Comparison of ENCODE assay signal across 23 cellular contexts in the genomic region with DNA sequence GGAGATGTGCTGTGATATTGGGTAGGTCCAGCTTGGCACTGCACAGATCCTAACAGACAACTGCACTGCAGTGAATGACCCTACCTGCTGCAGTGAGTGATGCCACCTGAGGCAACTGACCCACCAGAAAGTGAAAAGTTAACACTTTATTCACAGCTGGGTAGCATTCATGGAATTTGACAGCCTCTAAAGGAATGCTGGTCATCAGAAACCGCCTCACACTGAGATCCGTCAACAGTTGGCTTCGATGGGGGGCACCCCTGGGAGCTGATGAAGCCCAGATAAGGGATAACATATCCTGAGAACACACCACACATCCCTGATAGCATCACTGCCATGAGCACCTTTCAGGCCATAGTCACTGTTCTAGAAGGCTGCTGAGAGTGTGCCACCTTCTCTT.
A peak's percentile ranks its signal among the peaks of the same experiment; 100 is the strongest.
DNase-seq lines count a peak whose midpoint lies in the region; ATAC-seq lines count a peak whose summit lies in the region.
"Had no signal": no experiment of that assay in that cellular context is flagged by ENCODE, and none has a peak within 500 bp of the region (broad histone marks: within the 10 kb centered on the region; RNA-seq: fewer than 3 reads in every experiment).

No MANE protein-coding gene starts in this region.

- no peaks in the 10 kb centered on the region for H3K27me3 Mint-ChIP-seq in activated naive CD8-positive, alpha-beta T cell treated with anti-CD3 and anti-CD28 coated beads for 36 hours
- no peaks in the 10 kb centered on the region for H3K27me3 Mint-ChIP-seq in activated naive CD8-positive, alpha-beta T cell treated with anti-CD3 and anti-CD28 coated beads, Interleukin-2, amount 50 U/mL, for 24 hours
- no peaks in the 10 kb centered on the region for H3K27me3 Mint-ChIP-seq in activated T-helper 17 cell treated with anti-CD3 and anti-CD28 coated beads, Interleukin-2, amount 50 U/mL, for 72 hours
- H3K27me3 Mint-ChIP-seq: CD4-positive, alpha-beta T cell; CD8-positive, alpha-beta memory T cell had no signal

- H3K36me3 Mint-ChIP-seq in activated naive CD8-positive, alpha-beta T cell treated with anti-CD3 and anti-CD28 coated beads for 36 hours = peaks cover 17% of the 10 kb centered on the region
- H3K36me3 Mint-ChIP-seq in activated naive CD8-positive, alpha-beta T cell treated with anti-CD3 and anti-CD28 coated beads, Interleukin-2, amount 50 U/mL, for 24 hours (ENCODE audit: low read depth) = no peaks in the 10 kb centered on the region
- H3K36me3 Mint-ChIP-seq in activated T-helper 17 cell treated with anti-CD3 and anti-CD28 coated beads, Interleukin-2, amount 50 U/mL, for 72 hours (ENCODE audit: low read depth) = no peaks in the 10 kb centered on the region
- H3K36me3 Mint-ChIP-seq: CD14-positive monocyte; CD8-positive, alpha-beta memory T cell had no signal

- peaks cover 59% of the 10 kb centered on the region for H3K4me1 Mint-ChIP-seq in activated naive CD8-positive, alpha-beta T cell treated with anti-CD3 and anti-CD28 coated beads for 36 hours
- H3K4me1 Mint-ChIP-seq in activated naive CD8-positive, alpha-beta T cell treated with anti-CD3 and anti-CD28 coated beads, Interleukin-2, amount 50 U/mL, for 24 hours = peaks cover 43% of the 10 kb centered on the region
- H3K4me1 Mint-ChIP-seq in activated T-helper 17 cell treated with anti-CD3 and anti-CD28 coated beads, Interleukin-2, amount 50 U/mL, for 72 hours = peaks cover 32% of the 10 kb centered on the region

- WGBS in mesendoderm (ENCODE audit: extremely low coverage, insufficient coverage, low lambda C conversion rate) = no CpG with 5 or more reads among the region's 3 CpGs

- H2BK15ac ChIP-seq in mesendoderm (replicated peaks; ENCODE audit: low read depth) = no peak overlapping the region

- no peak overlapping the region for H3K23ac ChIP-seq in mesendoderm (ENCODE audit: low read length)

- intact Hi-C loops in left cardiac atrium (cut with DNase I) = no loop called here

- H3K4me2 ChIP-seq in mesendoderm (ENCODE audit: low read length) = no peak overlapping the region

- no peak overlapping the region for H4K5ac ChIP-seq in mesendoderm (ENCODE audit: low read length)

- H2AK5ac ChIP-seq in mesendoderm (ENCODE audit: low read length) = no peak overlapping the region

- H3K79me1 ChIP-seq in mesendoderm (ENCODE audit: low read length) = no peaks in the 10 kb centered on the region

- H3K9me3 Mint-ChIP-seq in activated naive CD8-positive, alpha-beta T cell treated with anti-CD3 and anti-CD28 coated beads for 36 hours = no peaks in the 10 kb centered on the region
- no peaks in the 10 kb centered on the region for H3K9me3 Mint-ChIP-seq in activated naive CD8-positive, alpha-beta T cell treated with anti-CD3 and anti-CD28 coated beads, Interleukin-2, amount 50 U/mL, for 24 hours
- H3K9me3 Mint-ChIP-seq in activated T-helper 17 cell treated with anti-CD3 and anti-CD28 coated beads, Interleukin-2, amount 50 U/mL, for 72 hours = no peaks in the 10 kb centered on the region
- H3K9me3 Mint-ChIP-seq: CD4-positive, alpha-beta T cell had no signal

- DNase-seq in activated naive CD8-positive, alpha-beta T cell treated with anti-CD3 and anti-CD28 coated beads for 36 hours = no peak
- no peak for DNase-seq in activated naive CD8-positive, alpha-beta T cell treated with anti-CD3 and anti-CD28 coated beads, Interleukin-2, amount 50 U/mL, for 24 hours
- DNase-seq in mesendoderm (peak; percentile 81), left cardiac atrium (no peak), OCI-M1 (lab: John Stamatoyannopoulos, UW) (no peak)
- no peak for DNase-seq in activated effector memory CD4-positive, alpha-beta T cell treated with anti-CD3 and anti-CD28 coated beads, Interleukin-2, amount 50 U/mL, for 16 hours
- DNase-seq: ACHN; AML-193; BE2C; CD4-positive, alpha-beta T cell; CD8-positive, alpha-beta memory T cell; DMS 273 treated with DMSO at 0.1 percent for 48 hours; DMS79; EL; GDM1; GOT3 had no signal

- H2BK120ac ChIP-seq in mesendoderm (ENCODE audit: low read depth, low read length) = no peak overlapping the region

- no peak overlapping the region for H3K56ac ChIP-seq in mesendoderm (ENCODE audit: low read length)

- H3K18ac ChIP-seq in mesendoderm (ENCODE audit: low read length) = no peak overlapping the region

- H3K27ac Mint-ChIP-seq in activated naive CD8-positive, alpha-beta T cell treated with anti-CD3 and anti-CD28 coated beads for 36 hours = peak overlapping the region; percentile 5
- no peak overlapping the region for H3K27ac Mint-ChIP-seq in activated naive CD8-positive, alpha-beta T cell treated with anti-CD3 and anti-CD28 coated beads, Interleukin-2, amount 50 U/mL, for 24 hours
- H3K27ac Mint-ChIP-seq in activated T-helper 17 cell treated with anti-CD3 and anti-CD28 coated beads, Interleukin-2, amount 50 U/mL, for 72 hours = peak overlapping the region; percentile 2
- H3K27ac Mint-ChIP-seq: CD14-positive monocyte had no signal

- no peak for ATAC-seq in activated naive CD8-positive, alpha-beta T cell treated with anti-CD3 and anti-CD28 coated beads, Interleukin-2, amount 50 U/mL, for 24 hours
- ATAC-seq in activated T-helper 17 cell treated with anti-CD3 and anti-CD28 coated beads, Interleukin-2, amount 50 U/mL, for 72 hours (replicated peaks) = no peak
- ATAC-seq in left cardiac atrium (no peak), GM21423 (IDR thresholded peaks at IDR 0.05; ENCODE audit: unreplicated experiment) (no peak)
- ATAC-seq: GM12878 had no signal

- H3K4me3 ChIP-seq in mesendoderm (ENCODE audit: low read length) = no peak overlapping the region
- H3K4me3 ChIP-seq: BLaER1 treated with 17β-estradiol and CSF1 and Interleukin-3, amounts not matched to agents 10 nM and 100 nM; GM12878; HAP-1 had no signal

- no peak overlapping the region for H3K4ac ChIP-seq in mesendoderm (ENCODE audit: low read depth, low read length)

- H3K9ac ChIP-seq in mesendoderm (ENCODE audit: low read length) = no peak overlapping the region
- H3K9ac ChIP-seq: BLaER1 treated with 17β-estradiol and CSF1 and Interleukin-3, amounts not matched to agents 10 nM and 100 nM had no signal

- H2BK5ac ChIP-seq in mesendoderm (ENCODE audit: low read length) = no peak overlapping the region

- H3K79me2 ChIP-seq in mesendoderm (ENCODE audit: control insufficient read depth, insufficient read depth, low read length) = no peaks in the 10 kb centered on the region

- H3K36me3 ChIP-seq in mesendoderm (ENCODE audit: control insufficient read depth, insufficient read depth, low read length) = no peaks in the 10 kb centered on the region
- H3K36me3 ChIP-seq: BE2C, HAP-1 had no signal

- no peaks in the 10 kb centered on the region for H3K27me3 ChIP-seq in mesendoderm (ENCODE audit: insufficient read depth, low read length, poor library complexity)
- H3K27me3 ChIP-seq: BLaER1 treated with 17β-estradiol and CSF1 and Interleukin-3, amounts not matched to agents 10 nM and 100 nM had no signal

- H3K4me3 Mint-ChIP-seq in activated naive CD8-positive, alpha-beta T cell treated with anti-CD3 and anti-CD28 coated beads for 36 hours = no peak overlapping the region
- H3K4me3 Mint-ChIP-seq in activated naive CD8-positive, alpha-beta T cell treated with anti-CD3 and anti-CD28 coated beads, Interleukin-2, amount 50 U/mL, for 24 hours = no peak overlapping the region
- H3K4me3 Mint-ChIP-seq in activated T-helper 17 cell treated with anti-CD3 and anti-CD28 coated beads, Interleukin-2, amount 50 U/mL, for 72 hours = no peak overlapping the region
- H3K4me3 Mint-ChIP-seq: CD14-positive monocyte; CD4-positive, alpha-beta T cell had no signal

- H4K8ac ChIP-seq in mesendoderm (ENCODE audit: low read depth, low read length) = no peak overlapping the region

- peaks cover 7% of the 10 kb centered on the region for H3K4me1 ChIP-seq in mesendoderm (ENCODE audit: control insufficient read depth, low read depth, low read length)
- H3K4me1 ChIP-seq: BE2C, HAP-1 had no signal

- H3K27ac ChIP-seq in mesendoderm (ENCODE audit: low read depth, low read length) = no peak overlapping the region
- H3K27ac ChIP-seq: 22Rv1; BLaER1 treated with 17β-estradiol and CSF1 and Interleukin-3, amounts not matched to agents 10 nM and 100 nM had no signal
